In the genomic region with DNA sequence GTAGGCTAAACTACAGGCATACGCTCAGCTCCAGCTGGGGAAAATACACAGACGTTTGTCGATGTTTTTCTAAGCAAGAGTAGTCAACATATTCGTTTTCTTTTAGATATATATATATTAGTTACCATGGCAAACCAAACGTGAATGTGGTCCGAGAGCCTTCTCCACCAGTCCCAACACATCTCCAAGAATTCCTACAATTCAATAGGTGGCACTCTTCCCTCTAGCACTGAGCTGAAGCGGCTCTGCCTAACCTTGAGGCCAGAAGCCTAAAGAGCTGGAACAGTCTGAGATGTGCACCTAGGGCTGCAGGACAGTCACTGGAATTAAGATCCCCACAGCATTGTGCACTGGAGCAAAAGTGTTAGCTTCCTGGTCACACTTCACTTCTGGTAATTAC, we compare ENCODE assay signal across 9 cellular contexts.
A peak's percentile ranks its signal among the peaks of the same experiment; 100 is the strongest.
DNase-seq lines count a peak whose midpoint lies in the region; ATAC-seq and TF ChIP-seq lines count a peak whose summit lies in the region.
"Had no signal": no experiment of that assay in that cellular context is flagged by ENCODE, and none has a peak within 500 bp of the region (broad histone marks: within the 10 kb centered on the region; RNA-seq: fewer than 3 reads in every experiment).

No MANE protein-coding gene starts in this region.

- no peak overlapping the region for H3K4me3 ChIP-seq in ascending aorta

- H3K27ac ChIP-seq in foreskin keratinocyte (no peak overlapping the region), ascending aorta (no peak overlapping the region)

- intact Hi-C loops in ascending aorta (cut with DNase I): no loop called here

- no peaks in the 10 kb centered on the region for H3K9me3 ChIP-seq in ascending aorta

- H3K27me3 ChIP-seq in foreskin keratinocyte (no peaks in the 10 kb centered on the region), ascending aorta (no peaks in the 10 kb centered on the region)

- H3K36me3 ChIP-seq in ascending aorta: no peaks in the 10 kb centered on the region

- H3K4me1 ChIP-seq in foreskin keratinocyte (no peaks in the 10 kb centered on the region), ascending aorta (no peaks in the 10 kb centered on the region)

- ATAC-seq in foreskin keratinocyte: no peak
- ATAC-seq in GM21825 (IDR thresholded peaks at IDR 0.05; ENCODE audit: unreplicated experiment): no peak
- ATAC-seq in GM18498 (IDR thresholded peaks at IDR 0.05; ENCODE audit: unreplicated experiment): no peak

- DNase-seq in DMS53 (lab: John Stamatoyannopoulos, UW) (peak; percentile 41), DMS53 treated with DMSO at 0.1 percent for 48 hours (lab: John Stamatoyannopoulos, UW; ENCODE audit: unreplicated experiment) (no peak), NCI-H774 (lab: John Stamatoyannopoulos, UW) (peak; percentile 76), foreskin keratinocyte (peak; percentile 5 to 24), retina (peak; percentile 23), ascending aorta (ENCODE audit: low spot score in 2 of 2) (no peak)
- DNase-seq: 8988T had no signal

- TF ChIP-seq CTCF in foreskin keratinocyte (conservative IDR thresholded peaks at IDR 0.05) (peak; percentile 53), ascending aorta (IDR thresholded peaks at IDR 0.05) (no peak)

Comparison
In these comparisons a context has a peak if more than half of its experiments do, and no peak if none do; other contexts are left out.
1. DNase-seq: peak in DMS53 (single experiment), NCI-H774 (single experiment), foreskin keratinocyte (2 of 2) and retina (single experiment); none in DMS53 treated with DMSO at 0.1 percent for 48 hours (single experiment) and ascending aorta (0 of 2).